17 cellular contexts compared by ENCODE assay signal in the genomic region with DNA sequence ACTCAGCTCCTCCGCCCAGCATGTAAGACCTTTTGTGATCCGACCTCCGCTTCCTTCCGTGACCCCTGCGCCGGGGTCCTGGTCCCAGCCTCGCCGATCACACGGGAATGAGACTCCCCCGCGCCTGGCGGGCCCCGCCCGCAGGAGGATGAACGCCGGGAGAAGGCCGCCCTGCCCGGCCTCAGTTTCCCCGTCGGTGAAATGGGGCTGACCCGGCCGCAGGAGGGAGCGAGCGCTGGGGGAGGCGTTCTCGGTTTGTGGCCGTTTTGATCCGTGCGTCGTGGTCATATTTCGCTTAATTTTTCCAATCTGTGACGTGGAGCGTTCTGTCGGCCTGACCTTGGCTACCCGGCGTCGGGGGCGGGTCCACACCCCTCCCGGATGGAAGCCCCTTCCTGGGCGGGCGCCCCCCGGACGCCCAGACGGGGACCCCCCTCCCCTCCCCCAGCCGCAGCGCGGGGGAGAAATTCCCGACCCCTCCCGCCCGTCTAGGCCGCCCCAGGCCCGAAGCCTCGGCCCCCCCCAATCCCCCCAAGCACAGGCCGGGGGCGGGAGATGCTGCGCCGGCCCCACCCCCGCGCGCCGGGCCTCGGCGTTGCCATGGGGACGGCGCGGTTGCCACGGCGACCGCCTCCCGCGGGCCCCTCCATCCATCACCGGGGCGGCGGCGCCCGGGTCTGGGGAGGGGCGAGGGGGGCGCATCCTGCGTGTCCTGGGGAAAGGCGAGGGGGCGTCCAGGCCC. TPM values are rescaled to one million over a fixed set of nuclear protein-coding genes. Genes with fewer than 3 reads are reported as not detected.
DNase-seq lines count a peak whose midpoint lies in the region; ATAC-seq lines count a peak whose summit lies in the region.
"Had no signal": no experiment of that assay in that cellular context is flagged by ENCODE, and none has a peak within 500 bp of the region (broad histone marks: within the 10 kb centered on the region; RNA-seq: fewer than 3 reads in every experiment).

No MANE protein-coding gene starts in this region.

- no peaks in the 10 kb centered on the region for H3K27me3 ChIP-seq in H7 (ENCODE audit: control insufficient read depth, insufficient read depth, low read length)
- H3K27me3 ChIP-seq in skeletal muscle tissue (ENCODE audit: control insufficient read depth in 3 of 3, insufficient read depth in 3 of 3, low read length in 3 of 3): peaks cover 11 to 22% (median 19%) of the 10 kb centered on the region in 3 donors

- no peak for ATAC-seq in HG03378 (IDR thresholded peaks at IDR 0.05; ENCODE audit: unreplicated experiment)
- ATAC-seq in GM18502 (IDR thresholded peaks at IDR 0.05; ENCODE audit: poor library complexity, unreplicated experiment): no peak

- H3K4me3 ChIP-seq in H7 (ENCODE audit: insufficient read depth, low read depth, low read length): no peak overlapping the region
- H3K4me3 ChIP-seq in skeletal muscle tissue (ENCODE audit: low read length in 3 of 3): no peak overlapping the region
- H3K4me3 ChIP-seq: PC-9 had no signal

- H3K4me1 ChIP-seq in skeletal muscle tissue (ENCODE audit: control insufficient read depth in 3 of 3, insufficient read depth in 3 of 3, low read length in 3 of 3): peaks cover 0 to 4% (median 4%) of the 10 kb centered on the region in 3 donors

- H3K36me3 ChIP-seq in H7 (replicated peaks; ENCODE audit: control insufficient read depth, insufficient read depth, low read length) (no peaks in the 10 kb centered on the region), skeletal muscle tissue (ENCODE audit: control insufficient read depth in 3 of 3, insufficient read depth in 3 of 3, low read length in 3 of 3) (peaks cover 0 to 2% (median 0%) of the 10 kb centered on the region in 3 donors)

- DNase-seq in H7: peak; percentile 96
- DNase-seq in anterior cingulate cortex (lab: John Stamatoyannopoulos, UW): peak in 44 of 58 donors; percentile 13 to 83 (median 48)
- peak; percentile 13 for DNase-seq in inferior parietal cortex (ENCODE audit: extremely low spot score)
- no peak for DNase-seq in NCI-H146 (lab: John Stamatoyannopoulos, UW)
- no peak for DNase-seq in NCI-H510A (lab: John Stamatoyannopoulos, UW)
- DNase-seq: activated CD4-positive, alpha-beta T cell treated with anti-CD3 and anti-CD28 coated beads, Interleukin-2, amount 50 U/mL, for 48 hours; activated naive CD4-positive, alpha-beta T cell treated with anti-CD3 and anti-CD28 coated beads, Interleukin-2, amount 10 ng/mL, durations not matched to agents 7 days and 5 days; dermis blood vessel endothelial cell; Karpas-422; kidney glomerular epithelial cell; PC-9; stimulated activated CD4-positive, alpha-beta T cell treated with anti-CD3 and anti-CD28 coated beads, Interleukin-4, amount 100 ng/mL, for 4 hours had no signal

- peak overlapping the region; percentile 64 for H3K27ac ChIP-seq in skeletal muscle tissue (ENCODE audit: low read depth, low read length)
- H3K27ac ChIP-seq: PC-9 had no signal

- H3K9ac ChIP-seq in skeletal muscle tissue (ENCODE audit: low read depth in 1 of 3, low read length in 3 of 3): no peak overlapping the region

- peaks cover 3 to 6% (median 3%) of the 10 kb centered on the region in 3 donors for H3K9me3 ChIP-seq in skeletal muscle tissue (ENCODE audit: control insufficient read depth in 3 of 3, low read length in 3 of 3)

RNA-seq across cellular contexts. Expression of a gene that starts 11.1 kb away (rescaled TPM):
- 28.7 and 34.6 TPM in 2 replicates for total RNA-seq in H7 (2014; rRNA removed; shearing (Covaris generic))
- total RNA-seq in skeletal muscle tissue: 13.0 TPM
- total RNA-seq: T-helper 2 cell treated with Interferon-gamma antibody and Interleukin-4, amounts not matched to agents 100 ng/mL and 5 ng/mL, for 36 hours had no signal

RNA-seq across cellular contexts. Expression of a gene that starts 24.6 kb away (rescaled TPM):
- not detected in 2 replicates for total RNA-seq in H7 (2014; rRNA removed; shearing (Covaris generic))
- total RNA-seq in skeletal muscle tissue: not detected
- total RNA-seq: dermis blood vessel endothelial cell; occipital lobe; PC-9; T-helper 2 cell treated with Interferon-gamma antibody and Interleukin-4, amounts not matched to agents 100 ng/mL and 5 ng/mL, for 36 hours had no signal

RNA-seq across cellular contexts. Expression of a gene that starts 31.1 kb away (rescaled TPM):
- 0.11 and 0.31 TPM in 2 replicates for total RNA-seq in H7 (2014; rRNA removed; shearing (Covaris generic))
- total RNA-seq in skeletal muscle tissue: not detected
- total RNA-seq: dermis blood vessel endothelial cell; occipital lobe; T-helper 2 cell treated with Interferon-gamma antibody and Interleukin-4, amounts not matched to agents 100 ng/mL and 5 ng/mL, for 36 hours had no signal

RNA-seq across cellular contexts. Expression of a gene that starts 43.6 kb away (rescaled TPM):
- total RNA-seq in H7 (2014; rRNA removed; shearing (Covaris generic)): 7.4 and 9.7 TPM in 2 replicates
- total RNA-seq in skeletal muscle tissue: 7.3 TPM

RNA-seq across cellular contexts. Expression of a gene that starts 56.8 kb away (rescaled TPM):
- total RNA-seq in H7 (2014; rRNA removed; shearing (Covaris generic)): 119 and 128 TPM in 2 replicates
- 12.0 TPM for total RNA-seq in skeletal muscle tissue

Comparison
In these comparisons a context has a peak if more than half of its experiments do, and no peak if none do; other contexts are left out.
1. DNase-seq: peak in H7 (single experiment), anterior cingulate cortex (44 of 58) and inferior parietal cortex (single experiment); none in NCI-H146 (single experiment) and NCI-H510A (single experiment).